ENCODE assay signal across 6 cellular contexts in genomic region chr19:48715276-48715675, GRCh38.
DNase-seq lines count a peak whose midpoint lies in the region; FAIRE-seq lines count a peak whose summit lies in the region.

No MANE protein-coding gene starts in this region.

- peak overlapping the region; percentile 69 for H3K4me3 ChIP-seq in neuron (ENCODE audit: low read length)

- peaks cover 33% of the 10 kb centered on the region for H3K4me1 ChIP-seq in neuron (ENCODE audit: insufficient read depth, low read length)

- no peaks in the 10 kb centered on the region for H3K9me3 ChIP-seq in neuron (ENCODE audit: low read length)

- H3K36me3 ChIP-seq in neuron (ENCODE audit: insufficient read depth, low read length): no peaks in the 10 kb centered on the region

- DNase-seq in GM18507 (ENCODE audit: extremely low spot score, insufficient read length, low read depth) (no peak), D341Med (ENCODE audit: low spot score) (no peak), NCI-H345 treated with DMSO at 0.1 percent for 48 hours (lab: John Stamatoyannopoulos, UW; ENCODE audit: unreplicated experiment) (no peak)
- no peak for DNase-seq in stimulated activated CD4-positive, alpha-beta T cell treated with anti-CD3 and anti-CD28 coated beads, Interleukin-4, amount 100 ng/mL, for 24 hours

- no peak overlapping the region for H2AFZ ChIP-seq in neuron (ENCODE audit: low read depth, low read length)

- no peaks in the 10 kb centered on the region for H3K27me3 ChIP-seq in neuron (ENCODE audit: insufficient read depth, low read length)

- FAIRE-seq in GM18507 (lab: Jason Lieb, UNC): peak; percentile 29

- peak overlapping the region; percentile 89 for H3K27ac ChIP-seq in angular gyrus (ENCODE audit: low read depth, low read length)
